ENCODE assay signal across 11 cellular contexts in genomic region chr10:5632430-5632829, GRCh38. TPM values are rescaled to one million over a fixed set of nuclear protein-coding genes. Genes with fewer than 3 reads are reported as not detected.
DNase-seq lines count a peak whose midpoint lies in the region; ATAC-seq and TF ChIP-seq lines count a peak whose summit lies in the region.
"Had no signal": no experiment of that assay in that cellular context is flagged by ENCODE, and none has a peak within 500 bp of the region (broad histone marks: within the 10 kb centered on the region; RNA-seq: fewer than 3 reads in every experiment).

No MANE protein-coding gene starts in this region.

- intact Hi-C loops in right lobe of liver (cut with DNase I) (loop anchor here in 1 of 2 donors (10.0 kb wide), 1 partner anchor 112 kb away; no protein-coding TSS in a partner anchor), upper lobe of right lung (cut with DNase I) (no loop called here)

- H3K4me3 ChIP-seq in duodenal mucosa (ENCODE audit: low read depth in 1 of 2, low read length in 2 of 2): peak overlapping the region in 1 of 2 donors; percentile 11
- no peak overlapping the region for H3K4me3 ChIP-seq in right lobe of liver
- no peak overlapping the region for H3K4me3 ChIP-seq in upper lobe of right lung
- H3K4me3 ChIP-seq: HAP-1 had no signal

- H3K27me3 ChIP-seq in duodenal mucosa (ENCODE audit: control insufficient read depth in 1 of 2, insufficient read depth in 2 of 2, low read length in 2 of 2) (no peaks in the 10 kb centered on the region), right lobe of liver (no peaks in the 10 kb centered on the region), upper lobe of right lung (no peaks in the 10 kb centered on the region)

- no peaks in the 10 kb centered on the region for H3K9me3 ChIP-seq in duodenal mucosa (ENCODE audit: control insufficient read depth in 1 of 2, low read length in 2 of 2)
- no peaks in the 10 kb centered on the region for H3K9me3 ChIP-seq in right lobe of liver
- no peaks in the 10 kb centered on the region for H3K9me3 ChIP-seq in upper lobe of right lung
- H3K9me3 ChIP-seq: HAP-1 had no signal

- ATAC-seq in right lobe of liver: peak; percentile 66 to 74 (median 68)
- ATAC-seq in upper lobe of right lung: peak; percentile 81
- no peak for ATAC-seq in GM21576 (IDR thresholded peaks at IDR 0.05; ENCODE audit: unreplicated experiment)

- TF ChIP-seq CTCF in right lobe of liver (IDR thresholded peaks at IDR 0.05) (no peak), upper lobe of right lung (IDR thresholded peaks at IDR 0.05) (no peak)

- peak; percentile 42 for TF ChIP-seq POLR2A in right lobe of liver (IDR thresholded peaks at IDR 0.05)

- H3K36me3 ChIP-seq in duodenal mucosa (ENCODE audit: control insufficient read depth in 1 of 2, insufficient read depth in 2 of 2, low read length in 2 of 2): no peaks in the 10 kb centered on the region
- H3K36me3 ChIP-seq in right lobe of liver: no peaks in the 10 kb centered on the region
- no peaks in the 10 kb centered on the region for H3K36me3 ChIP-seq in upper lobe of right lung
- H3K36me3 ChIP-seq: HAP-1 had no signal

- H3K9ac ChIP-seq in duodenal mucosa (ENCODE audit: low read depth in 1 of 2, low read length in 2 of 2): no peak overlapping the region

- 18% methylated on average over 5 of the region's 5 CpGs for WGBS in right lobe of liver (ENCODE audit: insufficient coverage, low coverage, low lambda C conversion rate, missing lambda C conversion rate)

- DNase-seq in NCI-H2171 treated with DMSO at 0.1 percent for 48 hours (lab: John Stamatoyannopoulos, UW) (peak; percentile 5), NCI-H2171 (lab: John Stamatoyannopoulos, UW) (no peak), right lobe of liver (peak; percentile 74 to 80 (median 76)), upper lobe of right lung (peak; percentile 82), NCI-H1048 (lab: John Stamatoyannopoulos, UW) (no peak)
- no peak for DNase-seq in stimulated activated CD4-positive, alpha-beta T cell treated with anti-CD3 and anti-CD28 coated beads, Interleukin-2, amount 100 ng/mL, for 24 hours
- DNase-seq: amygdala had no signal

- peak overlapping the region; percentile 7 for H3K27ac ChIP-seq in duodenal mucosa (ENCODE audit: low read depth, low read length)
- peak overlapping the region; percentile 51 to 79 (median 69) for H3K27ac ChIP-seq in right lobe of liver
- peak overlapping the region; percentile 73 for H3K27ac ChIP-seq in upper lobe of right lung
- H3K27ac ChIP-seq: 22Rv1 had no signal

- peaks cover 24 to 34% of the 10 kb centered on the region in 2 donors for H3K4me1 ChIP-seq in duodenal mucosa (ENCODE audit: control insufficient read depth in 1 of 2, insufficient read depth in 2 of 2, low read length in 2 of 2)
- H3K4me1 ChIP-seq in right lobe of liver: peaks cover 0 to 52% (median 26%) of the 10 kb centered on the region in 4 donors
- H3K4me1 ChIP-seq in upper lobe of right lung: no peaks in the 10 kb centered on the region
- H3K4me1 ChIP-seq: HAP-1 had no signal

RNA-seq across cellular contexts. Expression of gene ASB13, which starts 34.0 kb away (rescaled TPM):
- total RNA-seq in right lobe of liver: 100 to 1,000 TPM in 1 of 6 experiments, 10 to 100 TPM in 5; 19.7 to 117 (median 64.7) TPM
- 23.0 TPM for total RNA-seq in upper lobe of right lung

RNA-seq across cellular contexts. Expression of gene TASOR2, which starts 52.2 kb away (rescaled TPM):
- total RNA-seq in right lobe of liver: 10 to 100 TPM; 19.7 to 53.4 (median 29.6) TPM
- 63.7 TPM for total RNA-seq in upper lobe of right lung

Comparison
In these comparisons a context has a peak if more than half of its experiments do, and no peak if none do; other contexts are left out.
1. DNase-seq: peak in NCI-H2171 treated with DMSO at 0.1 percent for 48 hours (single experiment), right lobe of liver (3 of 3) and upper lobe of right lung (single experiment); none in NCI-H2171 (single experiment), NCI-H1048 (single experiment) and stimulated activated CD4-positive, alpha-beta T cell treated with anti-CD3 and anti-CD28 coated beads, Interleukin-2, amount 100 ng/mL, for 24 hours (0 of 2).
2. H3K27ac ChIP-seq: peak in every context shown above with its lines; median percentile 73 in upper lobe of right lung; 69 in right lobe of liver; 7 in duodenal mucosa.